ENCODE assay signal across 12 cellular contexts in genomic region chr5:121967187-121967586, GRCh38. TPM values are rescaled to one million over a fixed set of nuclear protein-coding genes. Genes with fewer than 3 reads are reported as not detected.
DNase-seq lines count a peak whose midpoint lies in the region; ATAC-seq, FAIRE-seq and TF ChIP-seq lines count a peak whose summit lies in the region.
"Had no signal": no experiment of that assay in that cellular context is flagged by ENCODE, and none has a peak within 500 bp of the region (broad histone marks: within the 10 kb centered on the region; RNA-seq: fewer than 3 reads in every experiment).

No MANE protein-coding gene starts in this region.

- H3K9me3 ChIP-seq in CD4-positive, alpha-beta memory T cell (ENCODE audit: control insufficient read depth in 1 of 2, low read length in 2 of 2), result no peaks in the 10 kb centered on the region
- H3K9me3 ChIP-seq in CD4-positive, alpha-beta T cell (ENCODE audit: control insufficient read depth, low read length), result no peaks in the 10 kb centered on the region
- H3K9me3 ChIP-seq: ovary had no signal

- no peaks in the 10 kb centered on the region for H3K27me3 Mint-ChIP-seq in CD4-positive, alpha-beta memory T cell
- H3K27me3 Mint-ChIP-seq in CD4-positive, alpha-beta T cell, result no peaks in the 10 kb centered on the region

- ATAC-seq in sciatic nerve (peak; percentile 52), GM21723 (IDR thresholded peaks at IDR 0.05; ENCODE audit: unreplicated experiment) (no peak)
- ATAC-seq in CD4-positive, alpha-beta T cell (ENCODE audit: poor library complexity), result no peak
- ATAC-seq: activated naive CD4-positive, alpha-beta T cell treated with anti-CD3 and anti-CD28 coated beads, Interleukin-2, amount 50 U/mL, for 72 hours had no signal

- no peak overlapping the region for H3K4me3 Mint-ChIP-seq in CD4-positive, alpha-beta memory T cell
- H3K4me3 Mint-ChIP-seq in CD4-positive, alpha-beta T cell, result no peak overlapping the region

- no peaks in the 10 kb centered on the region for H3K27me3 ChIP-seq in CD4-positive, alpha-beta memory T cell (ENCODE audit: insufficient read depth, low read length)
- H3K27me3 ChIP-seq in CD4-positive, alpha-beta T cell (ENCODE audit: control insufficient read depth, insufficient read depth, low read length), result no peaks in the 10 kb centered on the region
- H3K27me3 ChIP-seq: ovary had no signal

- CTCF ChIA-PET in CD4-positive, alpha-beta memory T cell (lab: Charles Lee; ENCODE audit: partially characterized antibody), result no interaction called here
- CTCF ChIA-PET in CD4-positive, alpha-beta T cell (lab: Charles Lee), result no interaction called here

- H3K27ac ChIP-seq in CD4-positive, alpha-beta memory T cell (ENCODE audit: low read depth, low read length), result no peak overlapping the region
- no peak overlapping the region for H3K27ac ChIP-seq in CD4-positive, alpha-beta T cell (ENCODE audit: low read depth, low read length)
- H3K27ac ChIP-seq: ovary had no signal

- H3K4me1 Mint-ChIP-seq in CD4-positive, alpha-beta memory T cell, result peaks cover 32 to 54% (median 43%) of the 10 kb centered on the region in 4 donors
- H3K4me1 Mint-ChIP-seq in CD4-positive, alpha-beta T cell (ENCODE audit: low read depth), result peaks cover 56% of the 10 kb centered on the region

- no peak overlapping the region for H3K4me3 ChIP-seq in CD4-positive, alpha-beta memory T cell (ENCODE audit: low read length in 2 of 2)
- H3K4me3 ChIP-seq: ovary had no signal

- no peak overlapping the region for H3K27ac Mint-ChIP-seq in CD4-positive, alpha-beta memory T cell
- H3K27ac Mint-ChIP-seq in CD4-positive, alpha-beta T cell, result no peak overlapping the region
- H3K27ac Mint-ChIP-seq: activated naive CD4-positive, alpha-beta T cell treated with anti-CD3 and anti-CD28 coated beads, Interleukin-2, amount 50 U/mL, for 72 hours had no signal

- POLR2A ChIA-PET in CD4-positive, alpha-beta memory T cell (lab: Charles Lee; ENCODE audit: partially characterized antibody), result no interaction called here
- POLR2A ChIA-PET in CD4-positive, alpha-beta T cell (lab: Charles Lee), result no interaction called here

- peaks cover 8 to 15% of the 10 kb centered on the region in 2 donors for H3K36me3 Mint-ChIP-seq in CD4-positive, alpha-beta memory T cell
- H3K36me3 Mint-ChIP-seq in CD4-positive, alpha-beta T cell (ENCODE audit: low read depth), result peaks cover 12% of the 10 kb centered on the region

- H3K9me3 Mint-ChIP-seq in CD4-positive, alpha-beta memory T cell, result no peaks in the 10 kb centered on the region
- no peaks in the 10 kb centered on the region for H3K9me3 Mint-ChIP-seq in CD4-positive, alpha-beta T cell

- TF ChIP-seq CTCF in CD4-positive, alpha-beta T cell (IDR thresholded peaks at IDR 0.05), result no peak

- peak; percentile 39 for FAIRE-seq in RCC 7860 (lab: Jason Lieb, UNC)
- FAIRE-seq: H54 had no signal

- peaks cover 21% of the 10 kb centered on the region for H3K4me1 ChIP-seq in CD4-positive, alpha-beta memory T cell (ENCODE audit: insufficient read depth, low read length)

- DNase-seq in NCI-H1694 treated with DMSO at 0.1 percent for 48 hours (lab: John Stamatoyannopoulos, UW) (peak; percentile 2), NCI-H1694 (lab: John Stamatoyannopoulos, UW) (no peak), RCC 7860 (ENCODE audit: low spot score) (no peak), fibroblast of gingiva (ENCODE audit: low read depth) (peak; percentile 47), sciatic nerve (ENCODE audit: low spot score) (no peak)
- DNase-seq in CD4-positive, alpha-beta memory T cell, result no peak
- no peak for DNase-seq in CD4-positive, alpha-beta T cell
- DNase-seq: NCI-H524 treated with DMSO at 0.1 percent for 48 hours had no signal

- intact Hi-C loops in sciatic nerve (cut with DNase I), result no loop called here
- intact Hi-C loops in CD4-positive, alpha-beta memory T cell (cut with micrococcal nuclease), result no loop called here
- intact Hi-C loops in CD4-positive, alpha-beta T cell (cut with DNase I, micrococcal nuclease), result no loop called here

- H3K36me3 ChIP-seq in CD4-positive, alpha-beta memory T cell (ENCODE audit: insufficient read depth, low read length), result no peaks in the 10 kb centered on the region
- H3K36me3 ChIP-seq: ovary had no signal

RNA-seq across cellular contexts. Expression of gene SRFBP1, which starts 5.4 kb away (rescaled TPM):
- total RNA-seq in sciatic nerve, result 16.1 TPM
- total RNA-seq in CD4-positive, alpha-beta memory T cell, result 10 to 100 TPM; 10.3 to 11.4 TPM
- polyA plus RNA-seq in CD4-positive, alpha-beta memory T cell, result 10 to 100 TPM in 1 of 2 donors, 1 to 10 TPM in 1; 7.9 to 12.9 TPM
- 1 to 10 TPM; 4.0 to 4.6 TPM for total RNA-seq in CD4-positive, alpha-beta T cell

Comparison
In these comparisons a context has a peak if more than half of its experiments do, and no peak if none do; other contexts are left out.
1. DNase-seq: peak in NCI-H1694 treated with DMSO at 0.1 percent for 48 hours (single experiment) and fibroblast of gingiva (single experiment); none in NCI-H1694 (single experiment), RCC 7860 (single experiment), sciatic nerve (single experiment), CD4-positive, alpha-beta memory T cell (0 of 5) and CD4-positive, alpha-beta T cell (0 of 10).